12 cellular contexts compared by ENCODE assay signal in genomic region chr12:76329163-76329562, GRCh38. TPM values are rescaled to one million over a fixed set of nuclear protein-coding genes. Genes with fewer than 3 reads are reported as not detected.
DNase-seq lines count a peak whose midpoint lies in the region; ATAC-seq and TF ChIP-seq lines count a peak whose summit lies in the region.
"Had no signal": no experiment of that assay in that cellular context is flagged by ENCODE, and none has a peak within 500 bp of the region (broad histone marks: within the 10 kb centered on the region; RNA-seq: fewer than 3 reads in every experiment).

No MANE protein-coding gene starts in this region.

- H3K27me3 ChIP-seq in Caco-2 (replicated peaks; ENCODE audit: control insufficient read depth, insufficient read depth, low read length) (no peaks in the 10 kb centered on the region), PC-3 (ENCODE audit: low read length) (no peaks in the 10 kb centered on the region)

- H3K27ac Mint-ChIP-seq in Caco-2 (ENCODE audit: unreplicated experiment): peak overlapping the region; percentile 9
- H3K27ac Mint-ChIP-seq: IgD-negative memory B cell, immature natural killer cell had no signal

- peaks cover 29% of the 10 kb centered on the region for H3K4me1 Mint-ChIP-seq in Caco-2 (ENCODE audit: low read depth, unreplicated experiment)
- H3K4me1 Mint-ChIP-seq: IgD-negative memory B cell, immature natural killer cell had no signal

- peak; percentile 91 for ATAC-seq in PC-3
- no peak for ATAC-seq in HG03457 (IDR thresholded peaks at IDR 0.05; ENCODE audit: unreplicated experiment)

- H3K27me3 Mint-ChIP-seq in Caco-2 (ENCODE audit: insufficient read depth, unreplicated experiment): no peaks in the 10 kb centered on the region

- H3K9me3 ChIP-seq in Caco-2 (peaks cover 14% of the 10 kb centered on the region; the same call in 1 of the 2 replicates), PC-3 (ENCODE audit: low read length) (no peaks in the 10 kb centered on the region)

- BruUV-seq in Caco-2 (replicated peaks; lab: Mats Ljungman, UMichigan) (no TSS peak), PC-3 (replicated peaks; lab: Mats Ljungman, UMichigan) (no TSS peak)

- H3K4me3 ChIP-seq in Caco-2 (ENCODE audit: low read depth, low read length): no peak overlapping the region
- no peak overlapping the region for H3K4me3 ChIP-seq in PC-3 (ENCODE audit: low read length)

- H3K9me3 Mint-ChIP-seq in Caco-2 (ENCODE audit: unreplicated experiment): peaks cover 38% of the 10 kb centered on the region

- peaks cover 8% of the 10 kb centered on the region for H3K36me3 Mint-ChIP-seq in Caco-2 (ENCODE audit: insufficient read depth, unreplicated experiment)
- H3K36me3 Mint-ChIP-seq: IgD-negative memory B cell, immature natural killer cell had no signal

- no peaks in the 10 kb centered on the region for H3K36me3 ChIP-seq in Caco-2 (ENCODE audit: control insufficient read depth, insufficient read depth, low read length)
- H3K36me3 ChIP-seq in PC-3 (ENCODE audit: low read depth, low read length): no peaks in the 10 kb centered on the region

- no peak overlapping the region for H3K9ac ChIP-seq in PC-3 (ENCODE audit: low read length)

- CTCF ChIA-PET in Caco-2 (lab: Charles Lee): interaction anchor here (0.6 kb wide), 1 partner anchor 279 kb away, joined by 8 read pairs; no protein-coding TSS in a partner anchor
- CTCF ChIA-PET in PC-3 (lab: Charles Lee): no interaction called here

- no peak overlapping the region for H3K4me3 Mint-ChIP-seq in Caco-2 (ENCODE audit: unreplicated experiment)
- H3K4me3 Mint-ChIP-seq: IgD-negative memory B cell, immature natural killer cell had no signal

- peaks cover 8% of the 10 kb centered on the region for H3F3A ChIP-seq in PC-3 (ENCODE audit: low read length, unreplicated experiment)

- H3K4me1 ChIP-seq in Caco-2 (peaks cover 21% of the 10 kb centered on the region), PC-3 (ENCODE audit: insufficient read depth, low read length) (peaks cover 16% of the 10 kb centered on the region)

- peak overlapping the region; percentile 7; the same call in 1 of the 2 replicates for H2AFZ ChIP-seq in PC-3 (ENCODE audit: low read length)

- peak in 1 of 2 experiments; percentile 19 for DNase-seq in Caco-2
- peak; percentile 83 for DNase-seq in PC-3
- peak; percentile 64 for DNase-seq in dermis blood vessel endothelial cell
- DNase-seq in myocyte (ENCODE audit: low read depth): peak; percentile 29
- DNase-seq in middle frontal gyrus (ENCODE audit: extremely low spot score, low spot score): no peak
- no peak for DNase-seq in NCI-H2196 treated with DMSO at 0.1 percent for 48 hours (lab: John Stamatoyannopoulos, UW; ENCODE audit: unreplicated experiment)
- no peak for DNase-seq in activated CD8-positive, alpha-beta memory T cell treated with anti-CD3 and anti-CD28 coated beads, Interleukin-2, amount 50 U/mL, for 48 hours
- DNase-seq: activated CD4-positive, alpha-beta T cell treated with anti-CD3 and anti-CD28 coated beads for 1 hour; activated gamma-delta T cell; immature natural killer cell had no signal

- no peaks in the 10 kb centered on the region for H3K79me2 ChIP-seq in PC-3 (ENCODE audit: low read length)

- no peaks in the 10 kb centered on the region for H4K20me1 ChIP-seq in PC-3 (ENCODE audit: low read length)

- H3K9me2 ChIP-seq in PC-3 (replicated peaks; ENCODE audit: low read length): no peaks in the 10 kb centered on the region

- H3K27ac ChIP-seq in PC-3 (ENCODE audit: low read length): peak overlapping the region; percentile 29; the same call in 1 of the 2 replicates

- peak overlapping the region; percentile 55 for H3K4me2 ChIP-seq in PC-3 (ENCODE audit: low read length)

- no peak for TF ChIP-seq CTCF in Caco-2 (IDR thresholded peaks at IDR 0.05; ENCODE audit: insufficient read depth in 1 of 2, low read depth in 1 of 2, low read length in 1 of 2, severe bottlenecking in 1 of 2, unreplicated experiment in 1 of 2)
- TF ChIP-seq CTCF in PC-3 (conservative IDR thresholded peaks at IDR 0.05; ENCODE audit: low read depth, low read length): no peak

- POLR2A ChIA-PET in Caco-2 (lab: Charles Lee): no interaction called here
- POLR2A ChIA-PET in PC-3 (lab: Charles Lee; ENCODE audit: unreplicated experiment): no interaction called here

- intact Hi-C loops in Caco-2 (cut with micrococcal nuclease; ENCODE audit: unreplicated experiment) (no loop called here), PC-3 (cut with micrococcal nuclease) (no loop called here)

RNA-seq across cellular contexts. Expression of gene BBS10, which starts 19.1 kb away (rescaled TPM):
- 6.0 and 6.3 TPM in 2 replicates for total RNA-seq in Caco-2 (2022)
- total RNA-seq in PC-3 (2014; rRNA removed): 7.5 and 8.0 TPM in 2 replicates
- total RNA-seq in dermis blood vessel endothelial cell: 12.8 TPM in 2 replicates
- 17.2 and 19.9 TPM in 2 replicates for total RNA-seq in myocyte
- 7.4 TPM for polyA plus RNA-seq in myocyte (2012)

Comparison
In these comparisons a context has a peak if more than half of its experiments do, and no peak if none do; other contexts are left out.
1. DNase-seq: peak in PC-3 (single experiment), dermis blood vessel endothelial cell (single experiment) and myocyte (single experiment); none in middle frontal gyrus (single experiment), NCI-H2196 treated with DMSO at 0.1 percent for 48 hours (single experiment) and activated CD8-positive, alpha-beta memory T cell treated with anti-CD3 and anti-CD28 coated beads, Interleukin-2, amount 50 U/mL, for 48 hours (single experiment).